17 cellular contexts compared by ENCODE assay signal in the genomic region with DNA sequence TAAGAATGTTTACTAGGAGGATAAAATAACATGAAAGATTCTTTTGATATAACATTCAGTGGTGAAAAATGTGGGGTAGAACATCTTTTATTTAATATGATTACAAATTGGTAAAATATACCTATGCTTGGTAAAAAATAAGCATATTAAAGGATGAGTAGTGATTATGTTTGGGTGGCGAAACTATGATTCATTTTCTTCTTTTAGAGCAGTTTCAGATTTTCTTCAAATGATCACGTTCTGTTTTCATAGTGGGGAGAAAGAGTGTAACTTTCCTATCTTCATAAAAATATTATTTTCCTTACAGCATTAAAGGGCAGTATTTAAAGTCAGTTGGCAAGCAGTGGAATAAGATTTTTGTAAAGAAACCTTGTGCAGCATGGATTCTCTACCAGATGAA.
"Had no signal": no experiment of that assay in that cellular context is flagged by ENCODE, and none has a peak within 500 bp of the region (broad histone marks: within the 10 kb centered on the region; RNA-seq: fewer than 3 reads in every experiment).

No MANE protein-coding gene starts in this region.

- H3K9me3 Mint-ChIP-seq: naive B cell; stimulated activated effector memory CD8-positive, alpha-beta T cell treated with anti-CD3 and anti-CD28 coated beads, Interleukin-12 subunit alpha, Interleukin-12 subunit beta, amount 100 ng/mL, for 72 hours; type B pancreatic cell had no signal

- DNase-seq: effector memory CD4-positive, alpha-beta T cell; head of caudate nucleus; mesendoderm; naive B cell; psoas muscle; retina; right lobe of liver; stimulated activated CD4-positive, alpha-beta T cell treated with anti-CD3 and anti-CD28 coated beads, Interleukin-4, amount 100 ng/mL, for 1 hour; stimulated activated CD8-positive, alpha-beta memory T cell treated with anti-CD3 and anti-CD28 coated beads, Interleukin-4, amount 100 ng/mL, for 48 hours; stimulated activated naive CD8-positive, alpha-beta T cell treated with anti-CD3 and anti-CD28 coated beads, Interleukin-15, Interleukin-2, amounts not matched to agents 100 U/mL and 50 U/mL, for 24 hours; thyroid gland had no signal

- ATAC-seq: gastroesophageal sphincter; psoas muscle; right lobe of liver; stimulated activated effector memory CD8-positive, alpha-beta T cell treated with anti-CD3 and anti-CD28 coated beads, Interleukin-12 subunit alpha, Interleukin-12 subunit beta, amount 100 ng/mL, for 72 hours; stimulated activated naive CD8-positive, alpha-beta T cell treated with anti-CD3 and anti-CD28 coated beads, Interleukin-15, Interleukin-2, amounts not matched to agents 100 U/mL and 50 U/mL, for 24 hours had no signal

- H3K4me3 Mint-ChIP-seq: stimulated activated effector memory CD8-positive, alpha-beta T cell treated with anti-CD3 and anti-CD28 coated beads, Interleukin-12 subunit alpha, Interleukin-12 subunit beta, amount 100 ng/mL, for 72 hours; type B pancreatic cell had no signal

- H3K36me3 Mint-ChIP-seq: stimulated activated effector memory CD8-positive, alpha-beta T cell treated with anti-CD3 and anti-CD28 coated beads, Interleukin-12 subunit alpha, Interleukin-12 subunit beta, amount 100 ng/mL, for 72 hours had no signal

- H3K27me3 Mint-ChIP-seq: naive B cell, type B pancreatic cell had no signal

- H3K4me3 ChIP-seq: esophagus muscularis mucosa, gastroesophageal sphincter, hepatocyte, psoas muscle, right lobe of liver, suprapubic skin, thyroid gland had no signal

- H3K27ac Mint-ChIP-seq: stimulated activated effector memory CD8-positive, alpha-beta T cell treated with anti-CD3 and anti-CD28 coated beads, Interleukin-12 subunit alpha, Interleukin-12 subunit beta, amount 100 ng/mL, for 72 hours; type B pancreatic cell had no signal
